1 cellular context compared by ENCODE assay signal in genomic region chr1:193338194-193338593, GRCh38.
TF ChIP-seq lines count a peak whose summit lies in the region.

No MANE protein-coding gene starts in this region.

TF ChIP-seq in WTC11, 78 proteins besides CTCF, POLR2A, EP300 and RAD21 (continued from another document):
- no peak for TF ChIP-seq ARID4B (CRISPR knock-in tag; IDR thresholded peaks at IDR 0.05; ENCODE audit: borderline replicate concordance)
- no peak for TF ChIP-seq NFATC4 (CRISPR knock-in tag; IDR thresholded peaks at IDR 0.05)
- no peak for TF ChIP-seq CREB1 (CRISPR knock-in tag; IDR thresholded peaks at IDR 0.05)
- no peak for TF ChIP-seq RORB (CRISPR knock-in tag; IDR thresholded peaks at IDR 0.05)
TF ChIP-seq in WTC11: peak in this region for 0.
